In the genomic region with DNA sequence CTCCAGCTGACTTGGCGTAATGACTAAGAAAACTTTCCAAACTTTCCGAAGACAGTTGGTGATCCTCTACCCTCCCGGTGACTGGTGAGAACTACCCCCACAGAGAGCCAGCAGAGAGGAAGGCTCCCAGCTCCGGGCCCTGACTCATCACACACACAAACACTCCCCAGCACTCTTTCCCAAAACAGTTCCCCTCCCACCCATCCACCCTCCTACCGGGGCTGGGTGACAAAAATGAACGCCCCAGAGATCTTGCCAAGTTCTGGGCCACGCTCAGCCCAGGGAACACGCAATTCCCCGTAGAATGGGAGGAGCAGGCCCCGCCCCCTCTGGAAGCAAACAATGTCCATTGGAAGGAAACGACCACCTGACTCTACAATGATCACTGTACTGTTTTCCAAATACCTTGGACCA, we compare ENCODE assay signal across 8 cellular contexts. TPM values are rescaled to one million over a fixed set of nuclear protein-coding genes. Genes with fewer than 3 reads are reported as not detected.
A peak's percentile ranks its signal among the peaks of the same experiment; 100 is the strongest.
DNase-seq lines count a peak whose midpoint lies in the region; ATAC-seq, FAIRE-seq and TF ChIP-seq lines count a peak whose summit lies in the region.

No MANE protein-coding gene starts in this region.

- peak overlapping the region; percentile 58 for H3K27ac ChIP-seq in fibroblast of lung (ENCODE audit: insufficient read depth, low read length)
- peak overlapping the region; percentile 46 for H3K27ac ChIP-seq in osteoblast (ENCODE audit: low read depth, low read length)
- H3K27ac ChIP-seq in CD8-positive, alpha-beta memory T cell (ENCODE audit: low read depth, low read length) = no peak overlapping the region

- H3K36me3 Mint-ChIP-seq in CD8-positive, alpha-beta memory T cell = no peaks in the 10 kb centered on the region

- peak overlapping the region; percentile 65 for H2AFZ ChIP-seq in fibroblast of lung (ENCODE audit: low read length)
- peak overlapping the region; percentile 53 for H2AFZ ChIP-seq in osteoblast (ENCODE audit: low read length)

- H3K4me1 ChIP-seq in fibroblast of lung (ENCODE audit: control insufficient read depth, extremely low read depth, insufficient read depth, low read length) (peaks cover 4% of the 10 kb centered on the region), osteoblast (ENCODE audit: insufficient read depth, low read length) (peaks cover 17% of the 10 kb centered on the region)
- peaks cover 6% of the 10 kb centered on the region for H3K4me1 ChIP-seq in CD8-positive, alpha-beta memory T cell (ENCODE audit: insufficient read depth, low read length)

- TF ChIP-seq CTCF in AG09309 (IDR thresholded peaks at IDR 0.05; ENCODE audit: control insufficient read depth, insufficient read depth, low read depth, low read length, missing control alignments) = no peak
- no peak for TF ChIP-seq CTCF in fibroblast of lung (conservative IDR thresholded peaks at IDR 0.05 in 1 of 2, IDR thresholded peaks at IDR 0.05 in 1 of 2; ENCODE audit: low read depth in 1 of 2, low read length in 2 of 2)
- no peak for TF ChIP-seq CTCF in osteoblast (IDR thresholded peaks at IDR 0.05; ENCODE audit: extremely low read depth, low read depth, low read length)

- H4K20me1 ChIP-seq in fibroblast of lung (ENCODE audit: control insufficient read depth, extremely low read depth, insufficient read depth, low read length) (no peaks in the 10 kb centered on the region), osteoblast (ENCODE audit: insufficient read depth, low read length) (no peaks in the 10 kb centered on the region)

- POLR2A ChIA-PET in CD8-positive, alpha-beta memory T cell (lab: Charles Lee) = no interaction called here

- H3K27ac Mint-ChIP-seq in CD8-positive, alpha-beta memory T cell = no peak overlapping the region

- H3K4me3 Mint-ChIP-seq in CD8-positive, alpha-beta memory T cell = no peak overlapping the region

- no peaks in the 10 kb centered on the region for H3K9me3 ChIP-seq in fibroblast of lung (ENCODE audit: control insufficient read depth, insufficient read depth, low read depth, low read length)
- H3K9me3 ChIP-seq in osteoblast (ENCODE audit: low read depth, low read length) = no peaks in the 10 kb centered on the region
- no peaks in the 10 kb centered on the region for H3K9me3 ChIP-seq in CD8-positive, alpha-beta memory T cell (ENCODE audit: low read length)

- H3K27me3 Mint-ChIP-seq in CD8-positive, alpha-beta memory T cell = peaks cover 22 to 30% of the 10 kb centered on the region in 2 donors

- H3K27me3 ChIP-seq in fibroblast of lung (ENCODE audit: control insufficient read depth, insufficient read depth, low read length) (peaks cover 4% of the 10 kb centered on the region), osteoblast (ENCODE audit: insufficient read depth, low read length) (peaks cover 3% of the 10 kb centered on the region)
- peaks cover 4% of the 10 kb centered on the region for H3K27me3 ChIP-seq in CD8-positive, alpha-beta memory T cell (ENCODE audit: insufficient read depth, low read length, poor library complexity, severe bottlenecking)

- no peak for TF ChIP-seq POLR2A in GM12891 (IDR thresholded peaks at IDR 0.05; ENCODE audit: low read depth, low read length)

- H3K4me3 ChIP-seq in AG09309 (ENCODE audit: control insufficient read depth, low read depth, low read length) (peak overlapping the region; percentile 18; the same call in 1 of the 2 replicates), fibroblast of lung (replicated peaks in 1 of 4; ENCODE audit: control extremely low read depth in 1 of 4, insufficient read depth in 1 of 4, low read depth in 3 of 4, low read length in 4 of 4) (peak overlapping the region in 3 of 4 experiments; percentile 15 to 27 (median 21)), osteoblast (ENCODE audit: insufficient read depth, low read length) (peak overlapping the region; percentile 42)
- H3K4me3 ChIP-seq in CD8-positive, alpha-beta memory T cell (ENCODE audit: low read length) = no peak overlapping the region

- CTCF ChIA-PET in CD8-positive, alpha-beta memory T cell (lab: Charles Lee) = interaction anchor here (1.3 kb wide), 1 partner anchor 28 kb away, joined by 3 read pairs; no protein-coding TSS in a partner anchor

- H3K4me2 ChIP-seq in fibroblast of lung (ENCODE audit: extremely low read depth, insufficient read depth, low read length) (peak overlapping the region; percentile 60), osteoblast (ENCODE audit: insufficient read depth, low read length) (peak overlapping the region; percentile 77)

- no peaks in the 10 kb centered on the region for H3K9me3 Mint-ChIP-seq in CD8-positive, alpha-beta memory T cell

- H3K4me1 Mint-ChIP-seq in CD8-positive, alpha-beta memory T cell = peaks cover 2 to 6% (median 5%) of the 10 kb centered on the region in 3 donors

- no peaks in the 10 kb centered on the region for H3K36me3 ChIP-seq in fibroblast of lung (ENCODE audit: control insufficient read depth, insufficient read depth, low read length)
- H3K36me3 ChIP-seq in osteoblast (ENCODE audit: insufficient read depth, low read length) = no peaks in the 10 kb centered on the region
- H3K36me3 ChIP-seq in CD8-positive, alpha-beta memory T cell (ENCODE audit: insufficient read depth, low read length) = no peaks in the 10 kb centered on the region

- no peak for ATAC-seq in GM18498 (IDR thresholded peaks at IDR 0.05; ENCODE audit: unreplicated experiment)

- peak; percentile 86 for DNase-seq in AG09309 (ENCODE audit: low read depth)
- DNase-seq in fibroblast of lung (ENCODE audit: low read depth in 2 of 2) = peak; percentile 82 to 88
- DNase-seq in osteoblast (ENCODE audit: insufficient read length, low spot score, missing footprints) = peak; percentile 98
- DNase-seq in kidney glomerular epithelial cell (lab: John Stamatoyannopoulos, UW) = no peak
- no peak for DNase-seq in GM12891 (ENCODE audit: insufficient read length, low spot score)
- no peak for DNase-seq in CD8-positive, alpha-beta memory T cell

- FAIRE-seq in GM12891 (lab: Jason Lieb, UNC) = no peak

- H3K79me2 ChIP-seq in fibroblast of lung (ENCODE audit: control insufficient read depth, insufficient read depth, low read length) (no peaks in the 10 kb centered on the region), osteoblast (ENCODE audit: insufficient read depth, low read length) (no peaks in the 10 kb centered on the region)

- no peak overlapping the region for H3K9ac ChIP-seq in fibroblast of lung (ENCODE audit: insufficient read depth, low read length)

TF ChIP-seq in PFSK-1, 5 proteins besides CTCF, POLR2A, EP300 and RAD21:
- no peak for TF ChIP-seq TAF1 (IDR thresholded peaks at IDR 0.05; ENCODE audit: borderline replicate concordance, insufficient read depth, low read length)
- peak; percentile 13 for TF ChIP-seq FOXP2 (optimal IDR thresholded peaks at IDR 0.05; ENCODE audit: borderline replicate concordance, extremely low read depth, extremely low read length, insufficient read depth)

TF ChIP-seq in GM12891, 5 proteins besides CTCF, POLR2A, EP300 and RAD21:
- no peak for TF ChIP-seq POLR2AphosphoS5 (IDR thresholded peaks at IDR 0.05; ENCODE audit: low read depth, low read length)
- no peak for TF ChIP-seq POU2F2 (IDR thresholded peaks at IDR 0.05; ENCODE audit: low read depth, low read length)
- no peak for TF ChIP-seq TAF1 (IDR thresholded peaks at IDR 0.05; ENCODE audit: low read depth, low read length)
- TF ChIP-seq SPI1 (IDR thresholded peaks at IDR 0.05; ENCODE audit: low read depth, low read length) = no peak
- no peak for TF ChIP-seq PAX5 (IDR thresholded peaks at IDR 0.05; ENCODE audit: insufficient read depth, low read length, severe bottlenecking)

RNA-seq across cellular contexts. Expression of a gene that starts 21.3 kb away (rescaled TPM):
- 17.7 TPM for polyA plus RNA-seq in PFSK-1 (2012; ENCODE audit: insufficient read length, low read depth)
- total RNA-seq in fibroblast of lung (60.4 and 85.7 TPM in 2 replicates), osteoblast (56.3 and 57.5 TPM in 2 replicates)
- 44.1 and 54.5 TPM in 2 replicates for polyA plus RNA-seq in fibroblast of lung
- polyA plus RNA-seq in fibroblast of lung (2012) = 34.3 and 41.9 TPM in 2 replicates
- polyA minus RNA-seq in fibroblast of lung (ENCODE audit: low replicate concordance) = 53.5 and 56.9 TPM in 2 replicates
- polyA plus RNA-seq in GM12891 (2012; ENCODE audit: low read depth, missing spikeins) = 2.0 TPM
- 10 to 100 TPM; 12.5 to 14.8 TPM for total RNA-seq in CD8-positive, alpha-beta memory T cell
- polyA plus RNA-seq in CD8-positive, alpha-beta memory T cell = 4.9 TPM

Comparison
In these comparisons a context has a peak if more than half of its experiments do, and no peak if none do; other contexts are left out.
1. DNase-seq: peak in AG09309 (single experiment), fibroblast of lung (2 of 2) and osteoblast (single experiment); none in kidney glomerular epithelial cell (single experiment), GM12891 (single experiment) and CD8-positive, alpha-beta memory T cell (0 of 5).